In the genomic region with DNA sequence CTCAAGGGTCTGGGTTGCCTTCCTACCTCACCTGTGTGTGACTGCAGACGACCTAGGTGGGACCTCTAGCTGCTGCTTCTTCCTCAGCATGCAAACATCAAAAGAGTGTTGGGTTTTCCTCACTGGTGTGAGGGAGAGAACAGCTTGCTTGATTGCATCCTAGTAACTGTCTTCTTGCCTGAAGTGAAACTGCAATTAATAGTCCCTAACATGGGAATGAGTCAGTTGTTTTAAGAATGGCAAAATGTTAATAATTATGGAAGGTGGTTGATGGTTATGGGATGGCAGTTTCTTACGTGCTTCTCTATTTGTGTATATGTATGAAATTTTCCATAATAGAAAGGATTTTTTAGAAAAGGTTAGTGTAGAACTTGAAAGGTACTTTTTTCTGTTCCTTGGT, we compare ENCODE assay signal across 27 cellular contexts. TPM values are rescaled to one million over a fixed set of nuclear protein-coding genes. Genes with fewer than 3 reads are reported as not detected.
DNase-seq lines count a peak whose midpoint lies in the region; ATAC-seq, FAIRE-seq and TF ChIP-seq lines count a peak whose summit lies in the region.
"Had no signal": no experiment of that assay in that cellular context is flagged by ENCODE, and none has a peak within 500 bp of the region (broad histone marks: within the 10 kb centered on the region; RNA-seq: fewer than 3 reads in every experiment).

No MANE protein-coding gene starts in this region.

- H3K4me2 ChIP-seq in A549 (no peak overlapping the region), GM12878 (ENCODE audit: control insufficient read depth, insufficient read depth) (no peak overlapping the region)
- H3K4me2 ChIP-seq: BLaER1, KMS-11, PC-9 had no signal

- no peaks in the 10 kb centered on the region for H3K27me3 ChIP-seq in GM12878 (replicated peaks in 1 of 2; ENCODE audit: control insufficient read depth in 2 of 2, insufficient read depth in 2 of 2, low read length in 1 of 2)
- H3K27me3 ChIP-seq: BLaER1, SJSA1 had no signal

- peaks cover 90% of the 10 kb centered on the region for H3K36me3 Mint-ChIP-seq in activated T-cell treated with anti-CD3 and anti-CD28 coated beads, Interleukin-2, amount 50 U/mL, for 24 hours (ENCODE audit: low read depth)
- peaks cover 75% of the 10 kb centered on the region for H3K36me3 Mint-ChIP-seq in nephron (ENCODE audit: low read depth)

- no peaks in the 10 kb centered on the region for H3K9me3 Mint-ChIP-seq in activated T-cell treated with anti-CD3 and anti-CD28 coated beads, Interleukin-2, amount 50 U/mL, for 24 hours
- H3K9me3 Mint-ChIP-seq in nephron = no peaks in the 10 kb centered on the region
- H3K9me3 Mint-ChIP-seq: CD8-positive, alpha-beta T cell; IgD-negative memory B cell had no signal

- H2AFZ ChIP-seq in GM12878 (ENCODE audit: control insufficient read depth, low read depth, low read length) = no peak overlapping the region
- H2AFZ ChIP-seq: PC-9 had no signal

- no peak for TF ChIP-seq POLR2A in A549 (IDR thresholded peaks at IDR 0.05; ENCODE audit: low read length)
- TF ChIP-seq POLR2A in GM12878 (IDR thresholded peaks at IDR 0.05; ENCODE audit: low read depth, low read length) = no peak

- peak overlapping the region; percentile 96 to 98 for H3K27ac ChIP-seq in A549
- H3K27ac ChIP-seq in GM12878 (ENCODE audit: control insufficient read depth, insufficient read depth) = no peak overlapping the region
- H3K27ac ChIP-seq: BLaER1, HL-60, KMS-11, PC-9, SJSA1 had no signal

- no peak for DNase-seq in activated T-cell treated with anti-CD3 and anti-CD28 coated beads, Interleukin-2, amount 50 U/mL, for 24 hours
- no peak for DNase-seq in activated T-cell treated with anti-CD3 and anti-CD28 coated beads, Interleukin-2, amount 50 U/mL, for 1 hour
- DNase-seq in A549 (ENCODE audit: low read depth in 1 of 2, low spot score in 1 of 2) (no peak), GM12878 (ENCODE audit: low read depth, low spot score) (no peak), head of caudate nucleus (no peak)
- DNase-seq: 8988T, Caco-2, GDM1, HCEC 1CT, MM.1S, NCI-H2029, NCI-H446, NCI-H524 treated with DMSO at 0.1 percent for 48 hours, NCI-H774, PC-9, Right ventricle myocardium superior had no signal

- no peaks in the 10 kb centered on the region for H3K27me3 Mint-ChIP-seq in activated T-cell treated with anti-CD3 and anti-CD28 coated beads, Interleukin-2, amount 50 U/mL, for 24 hours
- H3K27me3 Mint-ChIP-seq in nephron (ENCODE audit: low read depth) = no peaks in the 10 kb centered on the region
- H3K27me3 Mint-ChIP-seq: IgD-negative memory B cell had no signal

- no peak for TF ChIP-seq RAD21 in A549 (conservative IDR thresholded peaks at IDR 0.05 in 1 of 2, IDR thresholded peaks at IDR 0.05 in 1 of 2)
- TF ChIP-seq RAD21 in GM12878 (IDR thresholded peaks at IDR 0.05; ENCODE audit: insufficient read depth, low read depth, low read length) = no peak

- FAIRE-seq in A549 (lab: Jason Lieb, UNC) = no peak
- peak; percentile 23 for FAIRE-seq in GM12878 (lab: Jason Lieb, UNC)
- FAIRE-seq: GM12891, H1 had no signal

- H3K4me1 ChIP-seq in A549 = peaks cover 93% of the 10 kb centered on the region
- peaks cover 5% of the 10 kb centered on the region for H3K4me1 ChIP-seq in GM12878 (ENCODE audit: control insufficient read depth, insufficient read depth, low read length)

- WGBS in A549 (ENCODE audit: missing lambda C conversion rate) = 74% methylated on average over 2 of the region's 2 CpGs
- 90% methylated on average over 2 of the region's 2 CpGs for WGBS in GM12878 (ENCODE audit: insufficient coverage, insufficient replicate concordance, low lambda C conversion rate, missing lambda C conversion rate)

- POLR2A ChIA-PET in A549 (lab: Yijun Ruan, JAX) (no interaction called here), GM12878 (lab: Charles Lee) (no interaction called here)

- H3K27ac Mint-ChIP-seq in activated T-cell treated with anti-CD3 and anti-CD28 coated beads, Interleukin-2, amount 50 U/mL, for 24 hours = peak overlapping the region; percentile 28
- peak overlapping the region in 2 of 3 experiments; percentile 35 to 39 for H3K27ac Mint-ChIP-seq in nephron
- H3K27ac Mint-ChIP-seq: CD8-positive, alpha-beta T cell had no signal

- no peak overlapping the region for H3K9ac ChIP-seq in GM12878 (ENCODE audit: control insufficient read depth, insufficient read depth, low read length)
- H3K9ac ChIP-seq: BLaER1, KMS-11 had no signal

- SMC1A ChIA-PET in GM12878 (lab: Charles Lee; ENCODE audit: uncharacterized antibody, unreplicated experiment) = no interaction called here

- H3K4me3 Mint-ChIP-seq in activated T-cell treated with anti-CD3 and anti-CD28 coated beads, Interleukin-2, amount 50 U/mL, for 24 hours = no peak overlapping the region
- no peak overlapping the region for H3K4me3 Mint-ChIP-seq in nephron
- H3K4me3 Mint-ChIP-seq: CD8-positive, alpha-beta T cell; IgD-negative memory B cell had no signal

- intact Hi-C loops in GM12878 (cut with micrococcal nuclease; ENCODE audit: unreplicated experiment) = no loop called here
- intact Hi-C loops in head of caudate nucleus (cut with DNase I) = no loop called here

- CTCF ChIA-PET in A549 (lab: Yijun Ruan, JAX) (interaction anchor here (0.7 to 1.6 kb wide), 3 partner anchors 8 to 21 kb away, joined by 3 to 4 read pairs (median 3); a partner anchor contains a TSS), GM12878 (lab: Yijun Ruan, JAX) (no interaction called here)

- RAD21 ChIA-PET in GM12878 (lab: Charles Lee; ENCODE audit: unreplicated experiment) = no interaction called here

- in situ Hi-C loops in GM12878 (cut with MboI) = no loop called here

- H3K4me1 Mint-ChIP-seq in activated T-cell treated with anti-CD3 and anti-CD28 coated beads, Interleukin-2, amount 50 U/mL, for 24 hours (ENCODE audit: low read depth) = peaks cover 28% of the 10 kb centered on the region
- H3K4me1 Mint-ChIP-seq in nephron = peaks cover 11% of the 10 kb centered on the region

- no peaks in the 10 kb centered on the region for H3K9me3 ChIP-seq in A549
- H3K9me3 ChIP-seq in GM12878 (replicated peaks; ENCODE audit: control insufficient read depth, insufficient read depth, low read length) = no peaks in the 10 kb centered on the region
- H3K9me3 ChIP-seq: BLaER1, Caco-2, SJSA1 had no signal

- peaks cover 25 to 45% of the 10 kb centered on the region in 2 experiments for H3K36me3 ChIP-seq in GM12878 (ENCODE audit: control insufficient read depth in 2 of 2, insufficient read depth in 2 of 2, low read length in 1 of 2)

- TF ChIP-seq CTCF in A549 (IDR thresholded peaks at IDR 0.05) = no peak
- TF ChIP-seq CTCF in GM12878 (IDR thresholded peaks at IDR 0.05 in 2 of 3, conservative IDR thresholded peaks at IDR 0.05 in 1 of 3; ENCODE audit: control insufficient read depth in 2 of 3, extremely low read depth in 1 of 3, insufficient read depth in 1 of 3, low read depth in 3 of 3, low read length in 3 of 3) = no peak
- TF ChIP-seq CTCF in nephron (IDR thresholded peaks at IDR 0.05; ENCODE audit: unreplicated experiment in 3 of 3) = no peak

- TF ChIP-seq EP300 in A549 (IDR thresholded peaks at IDR 0.05) (no peak), GM12878 (IDR thresholded peaks at IDR 0.05; ENCODE audit: borderline replicate concordance in 1 of 2, control insufficient read depth in 1 of 2, low read depth in 2 of 2, low read length in 2 of 2) (no peak)

- BruUV-seq in GM12878 (replicated peaks; lab: Mats Ljungman, UMichigan) = no TSS peak

- peaks cover 8% of the 10 kb centered on the region for H3K79me2 ChIP-seq in GM12878 (ENCODE audit: control insufficient read depth, insufficient read depth, low read length)

- ATAC-seq in A549 (no peak), GM12878 (no peak), GM21717 (IDR thresholded peaks at IDR 0.05; ENCODE audit: unreplicated experiment) (no peak), HG03571 (IDR thresholded peaks at IDR 0.05; ENCODE audit: unreplicated experiment) (no peak)
- ATAC-seq: CD8-positive, alpha-beta T cell had no signal

- H4K20me1 ChIP-seq in GM12878 (ENCODE audit: control insufficient read depth, insufficient read depth) = no peaks in the 10 kb centered on the region

- H3K4me3 ChIP-seq in A549 = no peak overlapping the region
- H3K4me3 ChIP-seq in GM12878 = no peak overlapping the region
- H3K4me3 ChIP-seq: BLaER1, PC-9, SJSA1 had no signal

RNA-seq across cellular contexts. Expression of a gene that starts 5.9 kb away (rescaled TPM):
- 229 and 259 TPM in 2 replicates for polyA plus RNA-seq in A549 (2011; rRNA removed)
- 181 and 221 TPM in 2 replicates for polyA plus RNA-seq in A549 (2012; cell fraction: cytosol; rRNA removed)
- 135 and 142 TPM in 2 replicates for polyA plus RNA-seq in A549 (2012; cell fraction: nucleus; rRNA removed)
- 141 to 148 TPM (median 146 TPM) in 3 replicates for polyA plus RNA-seq in A549 (2017; fragmentation: RNase III; extraction: RNeasy Plus Mini Kit Qiagen cat#74134 plus additional on column Dnase treatment)
- polyA minus RNA-seq in A549 (2011; rRNA and poly(A)+ RNA removed) = 327 and 401 TPM in 2 replicates
- total RNA-seq in GM12878 (2013; cell fraction: nucleolus; rRNA removed) = 42.8 and 61.6 TPM in 2 replicates
- 78.7 and 88.8 TPM in 2 replicates for total RNA-seq in GM12878 (2014; rRNA removed)
- total RNA-seq in GM12878 (2014; rRNA removed; fragmentation: Illumina TruSeq; extraction: Trizol) = 44.1 and 45.0 TPM in 2 replicates
- 45.0 and 46.5 TPM in 2 replicates for total RNA-seq in GM12878 (2021)
- polyA plus RNA-seq in GM12878 (2011; ENCODE audit: low read depth) = 34.8 TPM
- polyA plus RNA-seq in GM12878 (2011; rRNA removed) = 60.6 and 93.0 TPM in 2 replicates
- 102 and 130 TPM in 2 replicates for polyA plus RNA-seq in GM12878 (2011; cell fraction: cytosol; rRNA removed)
- 110 and 118 TPM in 2 replicates for polyA plus RNA-seq in GM12878 (2011; cell fraction: nucleus; rRNA removed)
- 46.6 and 54.1 TPM in 2 replicates for polyA plus RNA-seq in GM12878 (2012)
- 52.2 and 59.5 TPM in 2 replicates for polyA plus RNA-seq in GM12878 (2014; fragmentation: Illumina TruSeq; extraction: Trizol)
- 10 to 100 TPM; 26.9 to 40.2 TPM for polyA plus RNA-seq in GM12878 (2014; fragmentation: Nextera tagmentation; extraction: Ambion mirVana)
- 70.0 and 77.6 TPM in 2 replicates for polyA plus RNA-seq in GM12878 (2014; rRNA removed)
- polyA plus RNA-seq in GM12878 (2016; fragmentation: Nextera tagmentation; extraction: Ambion mirVana) = 10 to 100 TPM; 56.6 to 59.0 TPM
- polyA minus RNA-seq in GM12878 (2011; rRNA and poly(A)+ RNA removed) = 104 and 124 TPM in 2 replicates
- polyA minus RNA-seq in GM12878 (2011; cell fraction: cytosol; rRNA and poly(A)+ RNA removed) = 28.5 and 32.4 TPM in 2 replicates
- 46.9 and 65.8 TPM in 2 replicates for polyA minus RNA-seq in GM12878 (2011; cell fraction: nucleus; rRNA and poly(A)+ RNA removed)

RNA-seq across cellular contexts. Expression of a gene that starts 17.9 kb away (rescaled TPM):
- polyA plus RNA-seq in A549 (2011; rRNA removed) (85.4 and 93.2 TPM in 2 replicates), A549 (2017; fragmentation: RNase III; extraction: RNeasy Plus Mini Kit Qiagen cat#74134 plus additional on column Dnase treatment) (51.9 to 70.3 TPM (median 65.2 TPM) in 3 replicates), GM12878 (2011; rRNA removed) (4.1 and 7.0 TPM in 2 replicates), GM12878 (2014; fragmentation: Illumina TruSeq; extraction: Trizol) (0.60 and 1.6 TPM in 2 replicates), GM12878 (2014; fragmentation: Nextera tagmentation; extraction: Ambion mirVana) (under 1 TPM in 1 of 2 experiments, not detected in 1; 0.20 TPM), GM12878 (2014; rRNA removed) (2.4 and 2.9 TPM in 2 replicates), GM12878 (2016; fragmentation: Nextera tagmentation; extraction: Ambion mirVana) (1 to 10 TPM; 3.4 to 3.6 TPM)
- polyA plus RNA-seq in A549 (2012; cell fraction: cytosol; rRNA removed) = 76.5 and 94.3 TPM in 2 replicates
- polyA plus RNA-seq in A549 (2012; cell fraction: nucleus; rRNA removed) = 99.2 and 102 TPM in 2 replicates
- polyA minus RNA-seq in A549 (2011; rRNA and poly(A)+ RNA removed) = 103 and 109 TPM in 2 replicates
- total RNA-seq in GM12878 (2013; cell fraction: nucleolus; rRNA removed) = 3.1 and 6.2 TPM in 2 replicates
- total RNA-seq in GM12878 (2014; rRNA removed) (2.1 and 2.2 TPM in 2 replicates), GM12878 (2014; rRNA removed; fragmentation: Illumina TruSeq; extraction: Trizol) (1.1 and 1.2 TPM in 2 replicates), GM12878 (2021) (2.9 and 3.0 TPM in 2 replicates)
- 2.1 TPM for polyA plus RNA-seq in GM12878 (2011; ENCODE audit: low read depth)
- 9.7 and 11.2 TPM in 2 replicates for polyA plus RNA-seq in GM12878 (2011; cell fraction: cytosol; rRNA removed)
- 18.4 and 23.2 TPM in 2 replicates for polyA plus RNA-seq in GM12878 (2011; cell fraction: nucleus; rRNA removed)
- 3.5 and 3.6 TPM in 2 replicates for polyA plus RNA-seq in GM12878 (2012)
- 2.9 and 5.9 TPM in 2 replicates for polyA minus RNA-seq in GM12878 (2011; rRNA and poly(A)+ RNA removed)
- 1.7 and 2.5 TPM in 2 replicates for polyA minus RNA-seq in GM12878 (2011; cell fraction: cytosol; rRNA and poly(A)+ RNA removed)
- polyA minus RNA-seq in GM12878 (2011; cell fraction: nucleus; rRNA and poly(A)+ RNA removed) = 2.7 and 3.3 TPM in 2 replicates

RNA-seq across cellular contexts. Expression of a gene that starts 21.1 kb away (rescaled TPM):
- polyA plus RNA-seq in A549 (2011; rRNA removed) (109 and 130 TPM in 2 replicates), A549 (2017; fragmentation: RNase III; extraction: RNeasy Plus Mini Kit Qiagen cat#74134 plus additional on column Dnase treatment) (46.2 to 48.0 TPM (median 47.2 TPM) in 3 replicates), GM12878 (2011; rRNA removed) (52.6 and 64.7 TPM in 2 replicates), GM12878 (2014; fragmentation: Illumina TruSeq; extraction: Trizol) (55.9 and 56.5 TPM in 2 replicates), GM12878 (2014; fragmentation: Nextera tagmentation; extraction: Ambion mirVana) (10 to 100 TPM; 24.1 to 32.7 TPM), GM12878 (2014; rRNA removed) (48.9 and 57.9 TPM in 2 replicates), GM12878 (2016; fragmentation: Nextera tagmentation; extraction: Ambion mirVana) (10 to 100 TPM; 69.7 to 79.7 TPM)
- polyA plus RNA-seq in A549 (2012; cell fraction: cytosol; rRNA removed) = 91.1 and 99.7 TPM in 2 replicates
- polyA plus RNA-seq in A549 (2012; cell fraction: nucleus; rRNA removed) = 90.2 and 108 TPM in 2 replicates
- 81.0 and 97.4 TPM in 2 replicates for polyA minus RNA-seq in A549 (2011; rRNA and poly(A)+ RNA removed)
- 53.1 and 55.9 TPM in 2 replicates for total RNA-seq in GM12878 (2013; cell fraction: nucleolus; rRNA removed)
- total RNA-seq in GM12878 (2014; rRNA removed) (50.3 and 51.3 TPM in 2 replicates), GM12878 (2014; rRNA removed; fragmentation: Illumina TruSeq; extraction: Trizol) (40.1 and 43.0 TPM in 2 replicates), GM12878 (2021) (35.2 and 42.7 TPM in 2 replicates)
- polyA plus RNA-seq in GM12878 (2011; ENCODE audit: low read depth) = 26.5 TPM
- polyA plus RNA-seq in GM12878 (2011; cell fraction: cytosol; rRNA removed) = 71.8 TPM in 2 replicates
- polyA plus RNA-seq in GM12878 (2011; cell fraction: nucleus; rRNA removed) = 86.9 and 120 TPM in 2 replicates
- polyA plus RNA-seq in GM12878 (2012) = 26.2 and 31.8 TPM in 2 replicates
- 48.5 and 55.0 TPM in 2 replicates for polyA minus RNA-seq in GM12878 (2011; rRNA and poly(A)+ RNA removed)
- polyA minus RNA-seq in GM12878 (2011; cell fraction: cytosol; rRNA and poly(A)+ RNA removed) = 14.0 and 23.3 TPM in 2 replicates
- 22.1 and 29.3 TPM in 2 replicates for polyA minus RNA-seq in GM12878 (2011; cell fraction: nucleus; rRNA and poly(A)+ RNA removed)

RNA-seq across cellular contexts. Expression of a gene that starts 21.2 kb away (rescaled TPM):
- 101 and 114 TPM in 2 replicates for polyA plus RNA-seq in A549 (2011; rRNA removed)
- polyA plus RNA-seq in A549 (2012; cell fraction: cytosol; rRNA removed) = 66.5 and 75.6 TPM in 2 replicates
- polyA plus RNA-seq in A549 (2012; cell fraction: nucleus; rRNA removed) = 49.6 and 75.2 TPM in 2 replicates
- polyA plus RNA-seq in A549 (2017; fragmentation: RNase III; extraction: RNeasy Plus Mini Kit Qiagen cat#74134 plus additional on column Dnase treatment) = 69.1 to 75.0 TPM (median 71.5 TPM) in 3 replicates
- 49.6 and 60.0 TPM in 2 replicates for polyA minus RNA-seq in A549 (2011; rRNA and poly(A)+ RNA removed)
- 39.4 and 45.1 TPM in 2 replicates for total RNA-seq in GM12878 (2013; cell fraction: nucleolus; rRNA removed)
- total RNA-seq in GM12878 (2014; rRNA removed) = 54.3 and 55.0 TPM in 2 replicates
- total RNA-seq in GM12878 (2014; rRNA removed; fragmentation: Illumina TruSeq; extraction: Trizol) = 43.0 and 46.2 TPM in 2 replicates
- 51.4 and 53.3 TPM in 2 replicates for total RNA-seq in GM12878 (2021)
- polyA plus RNA-seq in GM12878 (2011; ENCODE audit: low read depth) = 24.8 TPM
- 42.0 and 50.0 TPM in 2 replicates for polyA plus RNA-seq in GM12878 (2011; rRNA removed)
- polyA plus RNA-seq in GM12878 (2011; cell fraction: cytosol; rRNA removed) = 50.9 and 54.3 TPM in 2 replicates
- 33.6 and 36.6 TPM in 2 replicates for polyA plus RNA-seq in GM12878 (2011; cell fraction: nucleus; rRNA removed)
- 23.6 and 29.3 TPM in 2 replicates for polyA plus RNA-seq in GM12878 (2012)
- polyA plus RNA-seq in GM12878 (2014; fragmentation: Illumina TruSeq; extraction: Trizol) = 53.6 and 59.0 TPM in 2 replicates
- polyA plus RNA-seq in GM12878 (2014; fragmentation: Nextera tagmentation; extraction: Ambion mirVana) = 100 to 1,000 TPM; 118 to 150 TPM
- 44.8 and 52.7 TPM in 2 replicates for polyA plus RNA-seq in GM12878 (2014; rRNA removed)
- 10 to 100 TPM; 90.9 to 92.2 TPM for polyA plus RNA-seq in GM12878 (2016; fragmentation: Nextera tagmentation; extraction: Ambion mirVana)
- polyA minus RNA-seq in GM12878 (2011; rRNA and poly(A)+ RNA removed) = 34.0 and 37.7 TPM in 2 replicates
- 8.7 and 12.7 TPM in 2 replicates for polyA minus RNA-seq in GM12878 (2011; cell fraction: cytosol; rRNA and poly(A)+ RNA removed)
- 12.8 and 15.7 TPM in 2 replicates for polyA minus RNA-seq in GM12878 (2011; cell fraction: nucleus; rRNA and poly(A)+ RNA removed)
